ENCODE assay signal across 1 cellular context in genomic region chr5:55450050-55450765, GRCh38.
TF ChIP-seq lines count a peak whose summit lies in the region.

No MANE protein-coding gene starts in this region.

TF ChIP-seq in WTC11, 78 proteins besides CTCF, POLR2A, EP300 and RAD21 (continued from another document):
- TF ChIP-seq PREB (CRISPR knock-in tag; IDR thresholded peaks at IDR 0.05; ENCODE audit: borderline replicate concordance) (no peak), FOXJ3 (CRISPR knock-in tag; IDR thresholded peaks at IDR 0.05; ENCODE audit: borderline replicate concordance) (no peak), HMGXB4 (CRISPR knock-in tag; IDR thresholded peaks at IDR 0.05) (no peak), FOXP4 (CRISPR knock-in tag; IDR thresholded peaks at IDR 0.05) (no peak), ZNF416 (CRISPR knock-in tag; IDR thresholded peaks at IDR 0.05) (no peak), JUN (CRISPR knock-in tag; IDR thresholded peaks at IDR 0.05) (no peak), ERG (CRISPR knock-in tag; IDR thresholded peaks at IDR 0.05) (no peak)
TF ChIP-seq in WTC11: peak in this region for 0.
